11 cellular contexts compared by ENCODE assay signal in genomic region chr9:27441741-27442070, GRCh38.
DNase-seq lines count a peak whose midpoint lies in the region; ATAC-seq, FAIRE-seq and TF ChIP-seq lines count a peak whose summit lies in the region.
"Had no signal": no experiment of that assay in that cellular context is flagged by ENCODE, and none has a peak within 500 bp of the region (broad histone marks: within the 10 kb centered on the region; RNA-seq: fewer than 3 reads in every experiment).

No MANE protein-coding gene starts in this region.

- FAIRE-seq in pancreas (lab: Jason Lieb, UNC), result no peak

- TF ChIP-seq CTCF in pancreas (IDR thresholded peaks at IDR 0.05), result no peak

- no peaks in the 10 kb centered on the region; a peak in 1 of 22 replicates for H3K9me3 ChIP-seq in BLaER1 treated with 17β-estradiol and CSF1 and Interleukin-3, amounts not matched to agents 10 nM and 100 nM (replicated peaks in 1 of 11)
- H3K9me3 ChIP-seq in pancreas, result no peaks in the 10 kb centered on the region
- H3K9me3 ChIP-seq: ascending aorta had no signal

- no peaks in the 10 kb centered on the region for H3K27me3 ChIP-seq in BLaER1 treated with 17β-estradiol and CSF1 and Interleukin-3, amounts not matched to agents 10 nM and 100 nM
- no peaks in the 10 kb centered on the region for H3K27me3 ChIP-seq in pancreas
- H3K27me3 ChIP-seq: ascending aorta had no signal

- H4K20me1 ChIP-seq in BLaER1 treated with 17β-estradiol and CSF1 and Interleukin-3, amounts not matched to agents 10 nM and 100 nM, result no peaks in the 10 kb centered on the region

- ATAC-seq in GM19324 (IDR thresholded peaks at IDR 0.05; ENCODE audit: low FRiP score, unreplicated experiment) (peak; percentile 68), HG02798 (IDR thresholded peaks at IDR 0.05; ENCODE audit: poor library complexity, unreplicated experiment) (peak; percentile 91), HG03558 (IDR thresholded peaks at IDR 0.05; ENCODE audit: extremely low read depth, unreplicated experiment) (peak; percentile 95), pancreas (no peak)

- in situ Hi-C loops in ACHN (cut with HindIII; ENCODE audit: low pct_ligation_motif_present, low pct_unique_long_range_greater_than_20kb, low sequenced_read_pairs), result no loop called here

- intact Hi-C loops in pancreas (cut with DNase I), result loop anchor here in 1 of 3 donors (10.0 kb wide), 1 partner anchor 73 kb away; no protein-coding TSS in a partner anchor

- DNase-seq in NCI-H510A (lab: John Stamatoyannopoulos, UW), result no peak
- DNase-seq in ACHN, result no peak
- DNase-seq in pancreas, result no peak
- no peak for DNase-seq in RPMI8226
- DNase-seq: NCI-H2171, SIG-M5 had no signal

- peak overlapping the region in 9 of 11 experiments; percentile 18 to 73 (median 63); a peak in 12 of 22 replicates for H3K27ac ChIP-seq in BLaER1 treated with 17β-estradiol and CSF1 and Interleukin-3, amounts not matched to agents 10 nM and 100 nM
- no peak overlapping the region for H3K27ac ChIP-seq in pancreas
- H3K27ac ChIP-seq: ascending aorta had no signal

- WGBS in pancreas, 2 donors, result 93 to 95% methylated on average over 4 of the region's 4 CpGs

- peak overlapping the region in 2 of 11 experiments; percentile 41 to 43; a peak in 2 of 22 replicates for H3K9ac ChIP-seq in BLaER1 treated with 17β-estradiol and CSF1 and Interleukin-3, amounts not matched to agents 10 nM and 100 nM

- peaks cover 41 to 72% (median 57%) of the 10 kb centered on the region in 10 experiments for H3K4me1 ChIP-seq in BLaER1 treated with 17β-estradiol and CSF1 and Interleukin-3, amounts not matched to agents 10 nM and 100 nM
- peaks cover 6 to 8% (median 8%) of the 10 kb centered on the region in 3 donors for H3K4me1 ChIP-seq in pancreas

- H3K4me2 ChIP-seq in BLaER1 treated with 17β-estradiol and CSF1 and Interleukin-3, amounts not matched to agents 10 nM and 100 nM, result peak overlapping the region; percentile 59 to 89 (median 83)

- peaks cover 0 to 21% (median 0%) of the 10 kb centered on the region in 11 experiments; a peak in 3 of 22 replicates for H3K36me3 ChIP-seq in BLaER1 treated with 17β-estradiol and CSF1 and Interleukin-3, amounts not matched to agents 10 nM and 100 nM
- H3K36me3 ChIP-seq in pancreas, result no peaks in the 10 kb centered on the region
- H3K36me3 ChIP-seq: ascending aorta had no signal

- no peak overlapping the region for H3K4me3 ChIP-seq in BLaER1 treated with 17β-estradiol and CSF1 and Interleukin-3, amounts not matched to agents 10 nM and 100 nM
- no peak overlapping the region for H3K4me3 ChIP-seq in pancreas
- H3K4me3 ChIP-seq: ascending aorta had no signal

Comparison
In these comparisons a context has a peak if more than half of its experiments do, and no peak if none do; other contexts are left out.
1. H3K27ac ChIP-seq: peak in BLaER1 treated with 17β-estradiol and CSF1 and Interleukin-3, amounts not matched to agents 10 nM and 100 nM (9 of 11); none in pancreas (0 of 4).
2. ATAC-seq: peak in GM19324 (single experiment), HG02798 (single experiment) and HG03558 (single experiment); none in pancreas (0 of 4).